ENCODE assay signal across 15 cellular contexts in the genomic region with DNA sequence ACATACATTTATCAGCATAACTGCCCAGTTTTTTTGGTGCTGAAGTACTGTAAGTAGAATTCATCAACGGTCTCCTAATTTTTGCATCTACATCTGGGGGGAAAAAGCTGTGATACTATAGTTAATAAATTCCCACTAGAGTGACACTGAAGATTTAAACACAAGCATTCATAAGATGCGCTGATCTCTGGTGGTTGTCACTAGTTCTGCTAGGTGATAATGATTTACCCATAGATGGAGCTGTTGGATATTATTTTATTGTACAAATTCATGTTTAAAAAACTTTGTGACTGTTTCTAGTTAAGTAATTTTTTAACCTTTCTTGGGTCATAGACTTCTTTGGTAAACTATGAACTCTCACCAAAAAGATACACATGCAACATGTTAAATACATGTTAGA.
A peak's percentile ranks its signal among the peaks of the same experiment; 100 is the strongest.
DNase-seq lines count a peak whose midpoint lies in the region; ATAC-seq and TF ChIP-seq lines count a peak whose summit lies in the region.
"Had no signal": no experiment of that assay in that cellular context is flagged by ENCODE, and none has a peak within 500 bp of the region (broad histone marks: within the 10 kb centered on the region; RNA-seq: fewer than 3 reads in every experiment).

No MANE protein-coding gene starts in this region.

- in situ Hi-C loops in transverse colon (cut with MboI; ENCODE audit: low pct_ligation_motif_present in 1 of 4, low pct_unique_long_range_greater_than_20kb in 1 of 4, low sequenced_read_pairs in 3 of 4): loop anchor here in 2 of 4 donors (10.0 kb wide), 1 partner anchor 133 kb away; no protein-coding TSS in a partner anchor

- DNase-seq in activated CD8-positive, alpha-beta T cell treated with anti-CD3 and anti-CD28 coated beads for 36 hours: no peak
- DNase-seq in activated CD8-positive, alpha-beta T cell treated with anti-CD3 and anti-CD28 coated beads, Interleukin-2, amount 10 ng/mL, durations not matched to agents 7 days and 5 days: no peak
- DNase-seq in RKO (ENCODE audit: low spot score): peak; percentile 11
- DNase-seq in epithelial cell of proximal tubule (ENCODE audit: low read depth): no peak
- no peak for DNase-seq in transverse colon
- DNase-seq in iPS-NIHi7 (ENCODE audit: extremely low spot score): no peak
- DNase-seq in head of caudate nucleus: no peak
- DNase-seq: activated CD4-positive, CD25-positive, alpha-beta regulatory T cell; activated T-cell treated with anti-CD3 and anti-CD28 coated beads, Interleukin-2, amount 50 U/mL, for 48 hours; kidney; naive thymus-derived CD4-positive, alpha-beta T cell; NCI-H345 had no signal

- no peaks in the 10 kb centered on the region for H3K9me3 ChIP-seq in transverse colon

- H3K4me3 Mint-ChIP-seq in activated CD8-positive, alpha-beta T cell treated with anti-CD3 and anti-CD28 coated beads for 36 hours: no peak overlapping the region
- H3K4me3 Mint-ChIP-seq in activated CD8-positive, alpha-beta T cell treated with anti-CD3 and anti-CD28 coated beads, Interleukin-2, amount 10 ng/mL, durations not matched to agents 7 days and 5 days: no peak overlapping the region
- H3K4me3 Mint-ChIP-seq: naive thymus-derived CD4-positive, alpha-beta T cell had no signal

- no peak overlapping the region for H3K27ac ChIP-seq in transverse colon
- H3K27ac ChIP-seq: cardiac muscle cell, skin epidermis had no signal

- no peak for TF ChIP-seq POLR2A in transverse colon (IDR thresholded peaks at IDR 0.05)

- no peaks in the 10 kb centered on the region for H3K9me3 Mint-ChIP-seq in activated CD8-positive, alpha-beta T cell treated with anti-CD3 and anti-CD28 coated beads for 36 hours
- H3K9me3 Mint-ChIP-seq in activated CD8-positive, alpha-beta T cell treated with anti-CD3 and anti-CD28 coated beads, Interleukin-2, amount 10 ng/mL, durations not matched to agents 7 days and 5 days (ENCODE audit: insufficient read depth): no peaks in the 10 kb centered on the region
- H3K9me3 Mint-ChIP-seq: naive thymus-derived CD4-positive, alpha-beta T cell had no signal

- no peak for ATAC-seq in activated CD8-positive, alpha-beta T cell treated with anti-CD3 and anti-CD28 coated beads for 36 hours
- ATAC-seq in activated CD8-positive, alpha-beta T cell treated with anti-CD3 and anti-CD28 coated beads, Interleukin-2, amount 10 ng/mL, durations not matched to agents 7 days and 5 days: no peak
- no peak for ATAC-seq in HG03139 (IDR thresholded peaks at IDR 0.05; ENCODE audit: unreplicated experiment)
- ATAC-seq: naive thymus-derived CD4-positive, alpha-beta T cell had no signal

- H3K4me1 ChIP-seq in transverse colon: peaks cover 0 to 24% (median 11%) of the 10 kb centered on the region in 4 donors

- H3K4me3 ChIP-seq in epithelial cell of proximal tubule (ENCODE audit: low read depth, low read length) (no peak overlapping the region), transverse colon (no peak overlapping the region)
- H3K4me3 ChIP-seq: cardiac muscle cell, skin epidermis had no signal

- POLR2A ChIA-PET in activated CD8-positive, alpha-beta T cell treated with anti-CD3 and anti-CD28 coated beads for 36 hours (lab: Charles Lee): no interaction called here
- POLR2A ChIA-PET in activated CD8-positive, alpha-beta T cell treated with anti-CD3 and anti-CD28 coated beads, Interleukin-2, amount 10 ng/mL, durations not matched to agents 7 days and 5 days (lab: Charles Lee): no interaction called here

- H3K4me1 Mint-ChIP-seq in activated CD8-positive, alpha-beta T cell treated with anti-CD3 and anti-CD28 coated beads for 36 hours (ENCODE audit: low read depth): peaks cover 5% of the 10 kb centered on the region
- peaks cover 8% of the 10 kb centered on the region for H3K4me1 Mint-ChIP-seq in activated CD8-positive, alpha-beta T cell treated with anti-CD3 and anti-CD28 coated beads, Interleukin-2, amount 10 ng/mL, durations not matched to agents 7 days and 5 days (ENCODE audit: low read depth)

- no peaks in the 10 kb centered on the region for H3K27me3 ChIP-seq in transverse colon
- H3K27me3 ChIP-seq: cardiac muscle cell had no signal

- WGBS in transverse colon (ENCODE audit: low coverage in 1 of 2), 2 donors: 69 to 86% methylated on average over 2 of the region's 2 CpGs

- H3K27me3 Mint-ChIP-seq in activated CD8-positive, alpha-beta T cell treated with anti-CD3 and anti-CD28 coated beads for 36 hours: no peaks in the 10 kb centered on the region
- no peaks in the 10 kb centered on the region for H3K27me3 Mint-ChIP-seq in activated CD8-positive, alpha-beta T cell treated with anti-CD3 and anti-CD28 coated beads, Interleukin-2, amount 10 ng/mL, durations not matched to agents 7 days and 5 days (ENCODE audit: low read depth)
- H3K27me3 Mint-ChIP-seq: naive thymus-derived CD4-positive, alpha-beta T cell had no signal

- no peak overlapping the region for H3K27ac Mint-ChIP-seq in activated CD8-positive, alpha-beta T cell treated with anti-CD3 and anti-CD28 coated beads for 36 hours
- no peak overlapping the region for H3K27ac Mint-ChIP-seq in activated CD8-positive, alpha-beta T cell treated with anti-CD3 and anti-CD28 coated beads, Interleukin-2, amount 10 ng/mL, durations not matched to agents 7 days and 5 days

- peaks cover 0 to 1% (median 0%) of the 10 kb centered on the region in 4 donors for H3K36me3 ChIP-seq in transverse colon

- H3K36me3 Mint-ChIP-seq in activated CD8-positive, alpha-beta T cell treated with anti-CD3 and anti-CD28 coated beads for 36 hours (ENCODE audit: low read depth): peaks cover 3% of the 10 kb centered on the region
- peaks cover 14% of the 10 kb centered on the region for H3K36me3 Mint-ChIP-seq in activated CD8-positive, alpha-beta T cell treated with anti-CD3 and anti-CD28 coated beads, Interleukin-2, amount 10 ng/mL, durations not matched to agents 7 days and 5 days (ENCODE audit: low read depth)

- TF ChIP-seq CTCF in activated CD8-positive, alpha-beta T cell treated with anti-CD3 and anti-CD28 coated beads for 36 hours (IDR thresholded peaks at IDR 0.05): peak; percentile 16
- TF ChIP-seq CTCF in epithelial cell of proximal tubule (conservative IDR thresholded peaks at IDR 0.05; ENCODE audit: low read depth, low read length) (peak; percentile 18), transverse colon (IDR thresholded peaks at IDR 0.05) (peak in 4 of 5 experiments; percentile 16 to 27 (median 22))

- no peak for TF ChIP-seq EP300 in transverse colon (IDR thresholded peaks at IDR 0.05; ENCODE audit: low read depth)

- CTCF ChIA-PET in activated CD8-positive, alpha-beta T cell treated with anti-CD3 and anti-CD28 coated beads for 36 hours (lab: Charles Lee): interaction anchor here (1.1 kb wide), 1 partner anchor 301 kb away, joined by 3 read pairs; no protein-coding TSS in a partner anchor
- CTCF ChIA-PET in activated CD8-positive, alpha-beta T cell treated with anti-CD3 and anti-CD28 coated beads, Interleukin-2, amount 10 ng/mL, durations not matched to agents 7 days and 5 days (lab: Charles Lee): interaction anchor here (0.7 kb wide), 1 partner anchor 171 kb away, joined by 3 read pairs; no protein-coding TSS in a partner anchor

- intact Hi-C loops in activated CD8-positive, alpha-beta T cell treated with anti-CD3 and anti-CD28 coated beads for 36 hours (cut with micrococcal nuclease): no loop called here
- intact Hi-C loops in transverse colon (cut with DNase I; ENCODE audit: low total_unique reads) (loop anchor here (10.0 kb wide), 1 partner anchor 123 kb away; a partner anchor contains a TSS), head of caudate nucleus (cut with DNase I) (no loop called here)
